Comparison of ENCODE assay signal across 1 cellular context in the genomic region with DNA sequence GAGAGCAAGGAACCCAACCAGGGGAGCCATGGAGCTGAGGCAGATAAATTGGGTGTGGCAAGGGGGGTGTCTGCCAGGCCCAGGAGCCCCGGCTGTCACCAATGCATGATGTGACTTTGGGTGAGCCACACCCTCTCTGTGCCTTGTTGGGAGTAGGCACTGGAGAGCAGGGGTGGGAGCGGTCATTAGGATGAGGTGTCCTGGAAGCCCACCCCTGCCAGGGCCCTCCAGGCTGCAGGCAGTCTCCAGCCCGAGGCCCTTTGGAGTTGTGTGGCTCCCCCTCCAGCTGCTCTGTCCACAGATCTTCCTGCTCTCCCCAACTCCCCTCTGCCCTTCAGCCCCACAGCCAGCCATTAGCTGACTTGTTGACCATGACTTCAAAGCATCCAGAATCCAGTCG.
TF ChIP-seq lines count a peak whose summit lies in the region.

No MANE protein-coding gene starts in this region.

TF ChIP-seq in HepG2, 621 proteins besides CTCF, POLR2A, EP300 and RAD21:
- TF ChIP-seq, protein P1, sequence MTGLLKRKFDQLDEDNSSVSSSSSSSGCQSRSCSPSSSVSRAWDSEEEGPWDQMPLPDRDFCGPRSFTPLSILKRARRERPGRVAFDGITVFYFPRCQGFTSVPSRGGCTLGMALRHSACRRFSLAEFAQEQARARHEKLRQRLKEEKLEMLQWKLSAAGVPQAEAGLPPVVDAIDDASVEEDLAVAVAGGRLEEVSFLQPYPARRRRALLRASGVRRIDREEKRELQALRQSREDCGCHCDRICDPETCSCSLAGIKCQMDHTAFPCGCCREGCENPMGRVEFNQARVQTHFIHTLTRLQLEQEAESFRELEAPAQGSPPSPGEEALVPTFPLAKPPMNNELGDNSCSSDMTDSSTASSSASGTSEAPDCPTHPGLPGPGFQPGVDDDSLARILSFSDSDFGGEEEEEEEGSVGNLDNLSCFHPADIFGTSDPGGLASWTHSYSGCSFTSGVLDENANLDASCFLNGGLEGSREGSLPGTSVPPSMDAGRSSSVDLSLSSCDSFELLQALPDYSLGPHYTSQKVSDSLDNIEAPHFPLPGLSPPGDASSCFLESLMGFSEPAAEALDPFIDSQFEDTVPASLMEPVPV (CRISPR knock-in tag; IDR thresholded peaks at IDR 0.05) = no peak
- TF ChIP-seq TCF7 (IDR thresholded peaks at IDR 0.05; ENCODE audit: low read depth) = no peak
- TF ChIP-seq, protein P2, sequence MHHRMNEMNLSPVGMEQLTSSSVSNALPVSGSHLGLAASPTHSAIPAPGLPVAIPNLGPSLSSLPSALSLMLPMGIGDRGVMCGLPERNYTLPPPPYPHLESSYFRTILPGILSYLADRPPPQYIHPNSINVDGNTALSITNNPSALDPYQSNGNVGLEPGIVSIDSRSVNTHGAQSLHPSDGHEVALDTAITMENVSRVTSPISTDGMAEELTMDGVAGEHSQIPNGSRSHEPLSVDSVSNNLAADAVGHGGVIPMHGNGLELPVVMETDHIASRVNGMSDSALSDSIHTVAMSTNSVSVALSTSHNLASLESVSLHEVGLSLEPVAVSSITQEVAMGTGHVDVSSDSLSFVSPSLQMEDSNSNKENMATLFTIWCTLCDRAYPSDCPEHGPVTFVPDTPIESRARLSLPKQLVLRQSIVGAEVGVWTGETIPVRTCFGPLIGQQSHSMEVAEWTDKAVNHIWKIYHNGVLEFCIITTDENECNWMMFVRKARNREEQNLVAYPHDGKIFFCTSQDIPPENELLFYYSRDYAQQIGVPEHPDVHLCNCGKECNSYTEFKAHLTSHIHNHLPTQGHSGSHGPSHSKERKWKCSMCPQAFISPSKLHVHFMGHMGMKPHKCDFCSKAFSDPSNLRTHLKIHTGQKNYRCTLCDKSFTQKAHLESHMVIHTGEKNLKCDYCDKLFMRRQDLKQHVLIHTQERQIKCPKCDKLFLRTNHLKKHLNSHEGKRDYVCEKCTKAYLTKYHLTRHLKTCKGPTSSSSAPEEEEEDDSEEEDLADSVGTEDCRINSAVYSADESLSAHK (CRISPR knock-in tag; IDR thresholded peaks at IDR 0.05; ENCODE audit: borderline replicate concordance) = no peak
- no peak for TF ChIP-seq ZNF292 (CRISPR knock-in tag; IDR thresholded peaks at IDR 0.05; ENCODE audit: borderline replicate concordance, low read depth)
- TF ChIP-seq MLLT10 (CRISPR knock-in tag; IDR thresholded peaks at IDR 0.05) = no peak
- TF ChIP-seq, protein P3, sequence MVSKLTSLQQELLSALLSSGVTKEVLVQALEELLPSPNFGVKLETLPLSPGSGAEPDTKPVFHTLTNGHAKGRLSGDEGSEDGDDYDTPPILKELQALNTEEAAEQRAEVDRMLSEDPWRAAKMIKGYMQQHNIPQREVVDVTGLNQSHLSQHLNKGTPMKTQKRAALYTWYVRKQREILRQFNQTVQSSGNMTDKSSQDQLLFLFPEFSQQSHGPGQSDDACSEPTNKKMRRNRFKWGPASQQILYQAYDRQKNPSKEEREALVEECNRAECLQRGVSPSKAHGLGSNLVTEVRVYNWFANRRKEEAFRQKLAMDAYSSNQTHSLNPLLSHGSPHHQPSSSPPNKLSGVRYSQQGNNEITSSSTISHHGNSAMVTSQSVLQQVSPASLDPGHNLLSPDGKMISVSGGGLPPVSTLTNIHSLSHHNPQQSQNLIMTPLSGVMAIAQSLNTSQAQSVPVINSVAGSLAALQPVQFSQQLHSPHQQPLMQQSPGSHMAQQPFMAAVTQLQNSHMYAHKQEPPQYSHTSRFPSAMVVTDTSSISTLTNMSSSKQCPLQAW (CRISPR knock-in tag; IDR thresholded peaks at IDR 0.05) = no peak
- no peak for TF ChIP-seq ZNF660 (CRISPR knock-in tag; IDR thresholded peaks at IDR 0.05; ENCODE audit: borderline replicate concordance, low read depth)
- TF ChIP-seq ZMAT3 (CRISPR knock-in tag; conservative IDR thresholded peaks at IDR 0.05) = no peak
- no peak for TF ChIP-seq RFX3 (CRISPR knock-in tag; IDR thresholded peaks at IDR 0.05)
- no peak for TF ChIP-seq PPARG (CRISPR knock-in tag; conservative IDR thresholded peaks at IDR 0.05)
- TF ChIP-seq, protein P4, sequence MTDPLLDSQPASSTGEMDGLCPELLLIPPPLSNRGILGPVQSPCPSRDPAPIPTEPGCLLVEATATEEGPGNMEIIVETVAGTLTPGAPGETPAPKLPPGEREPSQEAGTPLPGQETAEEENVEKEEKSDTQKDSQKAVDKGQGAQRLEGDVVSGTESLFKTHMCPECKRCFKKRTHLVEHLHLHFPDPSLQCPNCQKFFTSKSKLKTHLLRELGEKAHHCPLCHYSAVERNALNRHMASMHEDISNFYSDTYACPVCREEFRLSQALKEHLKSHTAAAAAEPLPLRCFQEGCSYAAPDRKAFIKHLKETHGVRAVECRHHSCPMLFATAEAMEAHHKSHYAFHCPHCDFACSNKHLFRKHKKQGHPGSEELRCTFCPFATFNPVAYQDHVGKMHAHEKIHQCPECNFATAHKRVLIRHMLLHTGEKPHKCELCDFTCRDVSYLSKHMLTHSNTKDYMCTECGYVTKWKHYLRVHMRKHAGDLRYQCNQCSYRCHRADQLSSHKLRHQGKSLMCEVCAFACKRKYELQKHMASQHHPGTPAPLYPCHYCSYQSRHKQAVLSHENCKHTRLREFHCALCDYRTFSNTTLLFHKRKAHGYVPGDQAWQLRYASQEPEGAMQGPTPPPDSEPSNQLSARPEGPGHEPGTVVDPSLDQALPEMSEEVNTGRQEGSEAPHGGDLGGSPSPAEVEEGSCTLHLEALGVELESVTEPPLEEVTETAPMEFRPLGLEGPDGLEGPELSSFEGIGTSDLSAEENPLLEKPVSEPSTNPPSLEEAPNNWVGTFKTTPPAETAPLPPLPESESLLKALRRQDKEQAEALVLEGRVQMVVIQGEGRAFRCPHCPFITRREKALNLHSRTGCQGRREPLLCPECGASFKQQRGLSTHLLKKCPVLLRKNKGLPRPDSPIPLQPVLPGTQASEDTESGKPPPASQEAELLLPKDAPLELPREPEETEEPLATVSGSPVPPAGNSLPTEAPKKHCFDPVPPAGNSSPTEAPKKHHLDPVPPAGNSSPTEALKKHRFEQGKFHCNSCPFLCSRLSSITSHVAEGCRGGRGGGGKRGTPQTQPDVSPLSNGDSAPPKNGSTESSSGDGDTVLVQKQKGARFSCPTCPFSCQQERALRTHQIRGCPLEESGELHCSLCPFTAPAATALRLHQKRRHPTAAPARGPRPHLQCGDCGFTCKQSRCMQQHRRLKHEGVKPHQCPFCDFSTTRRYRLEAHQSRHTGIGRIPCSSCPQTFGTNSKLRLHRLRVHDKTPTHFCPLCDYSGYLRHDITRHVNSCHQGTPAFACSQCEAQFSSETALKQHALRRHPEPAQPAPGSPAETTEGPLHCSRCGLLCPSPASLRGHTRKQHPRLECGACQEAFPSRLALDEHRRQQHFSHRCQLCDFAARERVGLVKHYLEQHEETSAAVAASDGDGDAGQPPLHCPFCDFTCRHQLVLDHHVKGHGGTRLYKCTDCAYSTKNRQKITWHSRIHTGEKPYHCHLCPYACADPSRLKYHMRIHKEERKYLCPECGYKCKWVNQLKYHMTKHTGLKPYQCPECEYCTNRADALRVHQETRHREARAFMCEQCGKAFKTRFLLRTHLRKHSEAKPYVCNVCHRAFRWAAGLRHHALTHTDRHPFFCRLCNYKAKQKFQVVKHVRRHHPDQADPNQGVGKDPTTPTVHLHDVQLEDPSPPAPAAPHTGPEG (CRISPR knock-in tag; IDR thresholded peaks at IDR 0.05) = no peak
- TF ChIP-seq MIER2 (CRISPR knock-in tag; IDR thresholded peaks at IDR 0.05) = no peak
- no peak for TF ChIP-seq KDM5B (CRISPR knock-in tag; IDR thresholded peaks at IDR 0.05; ENCODE audit: borderline replicate concordance)
- no peak for TF ChIP-seq THYN1 (CRISPR knock-in tag; IDR thresholded peaks at IDR 0.05; ENCODE audit: borderline replicate concordance, low read depth)
- TF ChIP-seq KLF13 (CRISPR knock-in tag; IDR thresholded peaks at IDR 0.05) = no peak
